15 cellular contexts compared by ENCODE assay signal in the genomic region with DNA sequence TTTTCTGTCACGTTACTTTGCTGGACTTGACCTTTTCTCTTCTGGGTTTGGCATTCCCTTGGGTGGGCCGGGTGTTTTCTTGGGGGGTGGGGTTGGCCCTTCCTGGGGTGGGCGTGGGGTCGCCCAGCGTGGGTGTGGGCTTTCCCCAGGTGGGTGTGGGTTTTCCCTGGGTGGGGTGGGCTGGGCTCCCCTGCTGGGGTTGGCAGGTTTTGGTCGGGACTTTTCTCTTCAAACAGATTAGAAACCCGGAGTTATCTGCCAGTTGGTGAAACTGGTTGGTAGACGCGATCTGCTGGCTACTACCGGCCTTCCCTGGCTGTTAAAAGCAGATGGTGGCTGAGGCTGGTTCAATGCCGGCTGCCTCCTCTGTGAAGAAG. TPM values are rescaled to one million over a fixed set of nuclear protein-coding genes. Genes with fewer than 3 reads are reported as not detected.
"Had no signal": no experiment of that assay in that cellular context is flagged by ENCODE, and none has a peak within 500 bp of the region (broad histone marks: within the 10 kb centered on the region; RNA-seq: fewer than 3 reads in every experiment).

A gene (plus strand): TSS at position 278 of the 377 bp plus-strand sequence. CDS start 52 bp downstream, at position 330.

RNA-seq across cellular contexts. Expression of the gene that starts here (rescaled TPM):
- total RNA-seq: activated B cell treated with CpG ODN at 0.5 μM for 24 hours; activated CD4-positive, alpha-beta memory T cell treated with anti-CD3 and anti-CD28 coated beads for 36 hours; activated CD4-positive, alpha-beta memory T cell treated with anti-CD3 and anti-CD28 coated beads, Interleukin-2, amount 10 ng/mL, durations not matched to agents 7 days and 5 days; activated CD4-positive, alpha-beta T cell treated with anti-CD3 and anti-CD28 coated beads for 36 hours; activated CD4-positive, alpha-beta T cell treated with anti-CD3 and anti-CD28 coated beads, Interleukin-2, amount 10 ng/mL, durations not matched to agents 24 days and 14 days; activated CD4-positive, alpha-beta T cell treated with anti-CD3 and anti-CD28 coated beads, Interleukin-2, amount 10 ng/mL, durations not matched to agents 7 days and 5 days; activated CD8-positive, alpha-beta memory T cell treated with anti-CD3 and anti-CD28 coated beads for 36 hours; activated CD8-positive, alpha-beta memory T cell treated with anti-CD3 and anti-CD28 coated beads, Interleukin-2, amount 10 ng/mL, durations not matched to agents 7 days and 5 days; activated CD8-positive, alpha-beta T cell treated with anti-CD3 and anti-CD28 coated beads for 36 hours; activated CD8-positive, alpha-beta T cell treated with anti-CD3 and anti-CD28 coated beads, Interleukin-2, amount 10 ng/mL, durations not matched to agents 7 days and 5 days; T-cell; T-helper 1 cell treated with Interleukin-12 subunit alpha and Interleukin-12 subunit beta and Interleukin-4 antibody, amounts not matched to agents 30 ng/mL and 1 ng/mL, for 36 hours; T-helper 17 cell; T-helper 2 cell treated with Interferon-gamma antibody and Interleukin-4, amounts not matched to agents 100 ng/mL and 5 ng/mL, for 36 hours; WTC11 had no signal
